16 cellular contexts compared by ENCODE assay signal in genomic region chr2:45237128-45237527, GRCh38.
DNase-seq lines count a peak whose midpoint lies in the region; ATAC-seq, FAIRE-seq and TF ChIP-seq lines count a peak whose summit lies in the region.
"Had no signal": no experiment of that assay in that cellular context is flagged by ENCODE, and none has a peak within 500 bp of the region (broad histone marks: within the 10 kb centered on the region; RNA-seq: fewer than 3 reads in every experiment).

No MANE protein-coding gene starts in this region.

- no peak overlapping the region for H3K4me2 ChIP-seq in H1 (ENCODE audit: insufficient read depth in 1 of 2, low read depth in 2 of 2, low read length in 2 of 2)

- H3K23me2 ChIP-seq in H1 (ENCODE audit: low read depth, low read length): no peaks in the 10 kb centered on the region

- H2AK5ac ChIP-seq in H1 (ENCODE audit: low read depth, low read length): no peak overlapping the region

- 0 out of 2 replicates have a peak overlapping the region, but pooled peaks have one; percentile 22 for H2BK15ac ChIP-seq in H1 (ENCODE audit: low read length)

- H3K56ac ChIP-seq in H1 (replicated peaks; ENCODE audit: insufficient read length, low read depth, low read length): no peak overlapping the region

- no peaks in the 10 kb centered on the region for H3K79me2 ChIP-seq in H1 (ENCODE audit: control insufficient read depth in 1 of 2, insufficient read depth in 2 of 2, low read length in 2 of 2)

- no peak for TF ChIP-seq CTCF in H1 (IDR thresholded peaks at IDR 0.05; ENCODE audit: control extremely low read depth in 1 of 3, insufficient read depth in 1 of 3, low read depth in 1 of 3, low read length in 3 of 3)

- ATAC-seq in left ventricle myocardium superior: peak; percentile 6
- ATAC-seq: effector memory CD8-positive, alpha-beta T cell had no signal

- H3K4me1 ChIP-seq in H1 (replicated peaks in 1 of 4; ENCODE audit: control insufficient read depth in 3 of 4, insufficient read depth in 4 of 4, low read length in 3 of 4): peaks cover 0 to 3% (median 0%) of the 10 kb centered on the region in 4 experiments; a peak in 1 of 7 replicates

- POLR2A ChIA-PET in H1 (lab: Charles Lee; ENCODE audit: partially characterized antibody): no interaction called here

- H4K91ac ChIP-seq in H1 (replicated peaks; ENCODE audit: insufficient read length, low read length): no peak overlapping the region

- H3K79me1 ChIP-seq in H1 (ENCODE audit: low read depth, low read length): no peaks in the 10 kb centered on the region

- no peak overlapping the region for H2BK120ac ChIP-seq in H1 (replicated peaks; ENCODE audit: low read depth, low read length)

- intact Hi-C loops in left ventricle myocardium superior (cut with micrococcal nuclease) (no loop called here), cardiac septum (cut with DNase I) (no loop called here)

- H2BK12ac ChIP-seq in H1 (ENCODE audit: low read depth, low read length): no peak overlapping the region

- H3K9me3 ChIP-seq in H1 (ENCODE audit: insufficient read depth in 2 of 2, low read depth in 1 of 2, low read length in 1 of 2): no peaks in the 10 kb centered on the region
- H3K9me3 ChIP-seq: neutrophil had no signal

- no peak overlapping the region for H4K8ac ChIP-seq in H1 (ENCODE audit: extremely low read depth, insufficient read depth, low read length)

- no peak for DNase-seq in left ventricle myocardium superior
- DNase-seq in cardiac septum (ENCODE audit: low spot score): no peak
- DNase-seq in OCI-M1 (lab: John Stamatoyannopoulos, UW): peak; percentile 22
- no peak for DNase-seq in H1 (ENCODE audit: low read depth in 1 of 2, low spot score in 2 of 2)
- DNase-seq in SIG-M5 treated with dmso at 0.1 percent for 504 hours (lab: John Stamatoyannopoulos, UW; ENCODE audit: unreplicated experiment): no peak
- no peak for DNase-seq in NCI-H1048 (lab: John Stamatoyannopoulos, UW)
- no peak for DNase-seq in NK-92 (lab: John Stamatoyannopoulos, UW; ENCODE audit: unreplicated experiment)
- no peak for DNase-seq in mucosa of gallbladder (ENCODE audit: low spot score)
- DNase-seq: activated effector memory CD4-positive, alpha-beta T cell treated with Interleukin-2 at 50 U/mL for 16 hours; Calu3; effector memory CD8-positive, alpha-beta T cell; foreskin fibroblast; NCI-H1105; stimulated activated naive CD8-positive, alpha-beta T cell treated with anti-CD3 and anti-CD28 coated beads, Interleukin-15, Interleukin-2, amounts not matched to agents 100 U/mL and 50 U/mL, for 24 hours had no signal

- H3K27me3 ChIP-seq in H1 (replicated peaks in 1 of 4; ENCODE audit: control insufficient read depth in 3 of 4, extremely low read depth in 1 of 4, insufficient read depth in 3 of 4, low read length in 3 of 4): no peaks in the 10 kb centered on the region

- H4K20me1 ChIP-seq in H1 (replicated peaks in 1 of 2; ENCODE audit: control insufficient read depth in 1 of 2, insufficient read depth in 2 of 2, low read length in 2 of 2): no peaks in the 10 kb centered on the region

- H3K36me3 ChIP-seq in H1 (ENCODE audit: control insufficient read depth in 2 of 4, insufficient read depth in 4 of 4, low read length in 3 of 4): no peaks in the 10 kb centered on the region
- H3K36me3 ChIP-seq: neutrophil had no signal

- H3K4me3 ChIP-seq in H1 (ENCODE audit: extremely low read depth in 1 of 4, insufficient read depth in 2 of 4, low read depth in 3 of 4, low read length in 4 of 4): no peak overlapping the region
- H3K4me3 ChIP-seq: smooth muscle cell had no signal

- H2AFZ ChIP-seq in H1 (ENCODE audit: low read length): no peak overlapping the region; the same call in 1 of the 2 replicates

- H2BK5ac ChIP-seq in H1 (ENCODE audit: low read depth, low read length): no peak overlapping the region

- 92 to 100% methylated on average over 1 to 9 of the region's 9 CpGs for WGBS in H1 (ENCODE audit: extremely low coverage in 1 of 2, insufficient coverage in 1 of 2, insufficient read length in 1 of 2, insufficient replicate concordance in 2 of 2, low coverage in 1 of 2, low lambda C conversion rate in 2 of 2, missing lambda C conversion rate in 1 of 2), 2 experiments

- TF ChIP-seq POLR2A in H1 (IDR thresholded peaks at IDR 0.05; ENCODE audit: control extremely low read depth in 1 of 2, low read depth in 2 of 2, low read length in 2 of 2): no peak

- H3K14ac ChIP-seq in H1 (ENCODE audit: insufficient read length): no peak overlapping the region

- H4K5ac ChIP-seq in H1 (ENCODE audit: insufficient read length, low read depth, low read length): no peak overlapping the region

- H3K9ac ChIP-seq in H1 (replicated peaks in 1 of 4; ENCODE audit: extremely low read depth in 1 of 4, low read depth in 3 of 4, low read length in 3 of 4): no peak overlapping the region

- no peak for TF ChIP-seq EP300 in H1 (IDR thresholded peaks at IDR 0.05; ENCODE audit: borderline replicate concordance in 1 of 2, low read depth in 2 of 2, low read length in 2 of 2)

- no peak overlapping the region for H2BK20ac ChIP-seq in H1 (ENCODE audit: low read length)

- CTCF ChIA-PET in H1 (lab: Charles Lee; ENCODE audit: partially characterized antibody): no interaction called here

- no peak overlapping the region for H3K4ac ChIP-seq in H1 (replicated peaks; ENCODE audit: insufficient read length, low read depth, low read length)

- no peak overlapping the region for H3K23ac ChIP-seq in H1 (ENCODE audit: insufficient read length)

- no peak for TF ChIP-seq RAD21 in H1 (IDR thresholded peaks at IDR 0.05 in 1 of 2, conservative IDR thresholded peaks at IDR 0.05 in 1 of 2; ENCODE audit: low read depth in 2 of 2, low read length in 2 of 2)

- H3K27ac ChIP-seq in H1 (ENCODE audit: low read depth, low read length): no peak overlapping the region
- H3K27ac ChIP-seq: neutrophil had no signal

- H3K18ac ChIP-seq in H1 (ENCODE audit: extremely low read depth, low read length): no peak overlapping the region

- FAIRE-seq in H1 (lab: Jason Lieb, UNC): no peak

TF ChIP-seq in H1, 55 proteins besides CTCF, POLR2A, EP300 and RAD21:
- no peak for TF ChIP-seq JUND (IDR thresholded peaks at IDR 0.05; ENCODE audit: low read length)
